13 cellular contexts compared by ENCODE assay signal in genomic region chr13:27790523-27790922, GRCh38. TPM values are rescaled to one million over a fixed set of nuclear protein-coding genes. Genes with fewer than 3 reads are reported as not detected.
DNase-seq lines count a peak whose midpoint lies in the region; ATAC-seq and TF ChIP-seq lines count a peak whose summit lies in the region.
"Had no signal": no experiment of that assay in that cellular context is flagged by ENCODE, and none has a peak within 500 bp of the region (broad histone marks: within the 10 kb centered on the region; RNA-seq: fewer than 3 reads in every experiment).

No MANE protein-coding gene starts in this region.

- H3K4me1 Mint-ChIP-seq in WTC11 = peaks cover 49% of the 10 kb centered on the region

- ATAC-seq in WTC11 (no peak), upper lobe of left lung (ENCODE audit: low FRiP score in 2 of 2) (no peak), GM18517 (IDR thresholded peaks at IDR 0.05; ENCODE audit: unreplicated experiment) (no peak)

- CTCF ChIA-PET in WTC11 (lab: Charles Lee) = interaction anchor here (0.5 to 13.9 kb wide), 14 partner anchors 8 to 428 kb away, joined by 3 to 155 read pairs (median 4); no protein-coding TSS in a partner anchor

- H3K4me1 ChIP-seq in left ventricle myocardium inferior (peaks cover 51% of the 10 kb centered on the region), right atrium auricular region (peaks cover 0 to 50% of the 10 kb centered on the region in 2 donors), iPS-20b (ENCODE audit: insufficient read depth, low read length) (peaks cover 14% of the 10 kb centered on the region; the same call in 1 of the 2 replicates), upper lobe of left lung (peaks cover 32 to 52% (median 36%) of the 10 kb centered on the region in 4 donors), SJCRH30 (no peaks in the 10 kb centered on the region)

- H3K27me3 ChIP-seq in left ventricle myocardium inferior (ENCODE audit: low read depth) (peaks cover 99% of the 10 kb centered on the region), right atrium auricular region (peaks cover 53 to 70% of the 10 kb centered on the region in 2 donors), iPS-20b (ENCODE audit: insufficient read depth, low read length) (peaks cover 98% of the 10 kb centered on the region), upper lobe of left lung (peaks cover 3 to 70% (median 49%) of the 10 kb centered on the region in 4 donors), SJCRH30 (no peaks in the 10 kb centered on the region)

- intact Hi-C loops in left ventricle myocardium inferior (cut with micrococcal nuclease) = no loop called here

- H3K4me3 ChIP-seq in left ventricle myocardium inferior (peak overlapping the region; percentile 57), right atrium auricular region (peak overlapping the region in 1 of 2 donors; percentile 24), iPS-20b (ENCODE audit: low read length) (peak overlapping the region; percentile 8; the same call in 1 of the 2 replicates), upper lobe of left lung (peak overlapping the region; percentile 19 to 48 (median 32)), SJCRH30 (no peak overlapping the region)

- no peaks in the 10 kb centered on the region for H3K36me3 ChIP-seq in left ventricle myocardium inferior
- H3K36me3 ChIP-seq in right atrium auricular region = no peaks in the 10 kb centered on the region
- no peaks in the 10 kb centered on the region for H3K36me3 ChIP-seq in iPS-20b (ENCODE audit: insufficient read depth, low read depth, low read length)
- no peaks in the 10 kb centered on the region for H3K36me3 ChIP-seq in upper lobe of left lung
- H3K36me3 ChIP-seq in SJCRH30 = no peaks in the 10 kb centered on the region

- no peaks in the 10 kb centered on the region for H3K36me3 Mint-ChIP-seq in WTC11

- no peak overlapping the region for H3K9ac ChIP-seq in iPS-20b (ENCODE audit: low read depth, low read length)

- peaks cover 98% of the 10 kb centered on the region for H3K27me3 Mint-ChIP-seq in WTC11 (ENCODE audit: low read depth)

- no peak for DNase-seq in left ventricle myocardium inferior
- DNase-seq in right atrium auricular region (ENCODE audit: low spot score) = no peak
- DNase-seq in WTC11 (ENCODE audit: low spot score) = peak; percentile 24
- peak in 1 of 2 donors; percentile 60 for DNase-seq in upper lobe of left lung
- no peak for DNase-seq in NCI-H1092 treated with DMSO at 0.1 percent for 48 hours (lab: John Stamatoyannopoulos, UW)
- DNase-seq in SJCRH30 = no peak
- DNase-seq: activated CD4-positive, alpha-beta T cell treated with anti-CD3 and anti-CD28 coated beads for 1 hour; DMS153; OCI-M1; stimulated activated CD4-positive, alpha-beta T cell treated with anti-CD3 and anti-CD28 coated beads, Interleukin-2, amount 100 ng/mL, for 48 hours had no signal

- H3K27ac Mint-ChIP-seq in WTC11 = no peak overlapping the region

- no peak for TF ChIP-seq CTCF in left ventricle myocardium inferior (IDR thresholded peaks at IDR 0.05; ENCODE audit: borderline replicate concordance)
- no peak for TF ChIP-seq CTCF in right atrium auricular region (IDR thresholded peaks at IDR 0.05)
- no peak for TF ChIP-seq CTCF in WTC11 (IDR thresholded peaks at IDR 0.05)
- no peak for TF ChIP-seq CTCF in upper lobe of left lung (IDR thresholded peaks at IDR 0.05)

- no peak overlapping the region for H3K27ac ChIP-seq in left ventricle myocardium inferior (replicated peaks)
- H3K27ac ChIP-seq in right atrium auricular region = no peak overlapping the region
- no peak overlapping the region for H3K27ac ChIP-seq in iPS-20b (ENCODE audit: low read length)
- no peak overlapping the region for H3K27ac ChIP-seq in upper lobe of left lung
- no peak overlapping the region for H3K27ac ChIP-seq in SJCRH30

- POLR2A ChIA-PET in WTC11 (lab: Charles Lee) = no interaction called here

- H3K9me3 ChIP-seq in left ventricle myocardium inferior (replicated peaks) (no peaks in the 10 kb centered on the region), right atrium auricular region (no peaks in the 10 kb centered on the region), iPS-20b (ENCODE audit: insufficient read depth, low read depth, low read length) (peaks cover 3% of the 10 kb centered on the region; the same call in 1 of the 2 replicates), upper lobe of left lung (no peaks in the 10 kb centered on the region), SJCRH30 (replicated peaks) (0 out of 2 replicates have a peak, but pooled peaks cover 3% of the 10 kb centered on the region)

- peak overlapping the region; percentile 59 for H3K4me3 Mint-ChIP-seq in WTC11

- no peak for TF ChIP-seq EP300 in upper lobe of left lung (IDR thresholded peaks at IDR 0.05)

- no peaks in the 10 kb centered on the region for H3K9me3 Mint-ChIP-seq in WTC11

- no peak for TF ChIP-seq POLR2A in upper lobe of left lung (IDR thresholded peaks at IDR 0.05)

- WGBS in upper lobe of left lung, 2 donors = 4 to 6% methylated on average over 13 to 23 of the region's 23 CpGs

TF ChIP-seq in WTC11, 78 proteins besides CTCF, POLR2A, EP300 and RAD21 (continues in another document):
- TF ChIP-seq STAT6 (CRISPR knock-in tag; conservative IDR thresholded peaks at IDR 0.05; ENCODE audit: low read depth) (no peak), AFF4 (CRISPR knock-in tag; IDR thresholded peaks at IDR 0.05; ENCODE audit: borderline replicate concordance) (no peak), JAZF1 (CRISPR knock-in tag; IDR thresholded peaks at IDR 0.05) (no peak), SOX15 (CRISPR knock-in tag; IDR thresholded peaks at IDR 0.05) (no peak), NFATC4 (CRISPR knock-in tag; IDR thresholded peaks at IDR 0.05) (no peak), CREB1 (CRISPR knock-in tag; IDR thresholded peaks at IDR 0.05) (no peak), GRHL2 (CRISPR knock-in tag; IDR thresholded peaks at IDR 0.05; ENCODE audit: insufficient replicate concordance, severe bottlenecking) (no peak), NR3C1 (CRISPR knock-in tag; conservative IDR thresholded peaks at IDR 0.05; ENCODE audit: low read depth) (no peak), ZNF317 (CRISPR knock-in tag; IDR thresholded peaks at IDR 0.05; ENCODE audit: borderline replicate concordance, low read depth) (no peak)
- TF ChIP-seq, protein P1, sequence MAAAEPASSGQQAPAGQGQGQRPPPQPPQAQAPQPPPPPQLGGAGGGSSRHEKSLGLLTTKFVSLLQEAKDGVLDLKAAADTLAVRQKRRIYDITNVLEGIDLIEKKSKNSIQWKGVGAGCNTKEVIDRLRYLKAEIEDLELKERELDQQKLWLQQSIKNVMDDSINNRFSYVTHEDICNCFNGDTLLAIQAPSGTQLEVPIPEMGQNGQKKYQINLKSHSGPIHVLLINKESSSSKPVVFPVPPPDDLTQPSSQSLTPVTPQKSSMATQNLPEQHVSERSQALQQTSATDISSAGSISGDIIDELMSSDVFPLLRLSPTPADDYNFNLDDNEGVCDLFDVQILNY (CRISPR knock-in tag; IDR thresholded peaks at IDR 0.05) = no peak
- TF ChIP-seq, protein P2, sequence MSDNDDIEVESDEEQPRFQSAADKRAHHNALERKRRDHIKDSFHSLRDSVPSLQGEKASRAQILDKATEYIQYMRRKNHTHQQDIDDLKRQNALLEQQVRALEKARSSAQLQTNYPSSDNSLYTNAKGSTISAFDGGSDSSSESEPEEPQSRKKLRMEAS (CRISPR knock-in tag; IDR thresholded peaks at IDR 0.05) = no peak

RNA-seq across cellular contexts. Expression of gene GSX1, which starts 1.8 kb away (rescaled TPM):
- total RNA-seq in left ventricle myocardium inferior = not detected
- total RNA-seq in right atrium auricular region = not detected
- not detected in 3 replicates for total RNA-seq in WTC11 (2021)
- total RNA-seq in upper lobe of left lung = not detected
- total RNA-seq in SJCRH30 (2014; rRNA removed; shearing (Covaris generic)) = not detected in 2 replicates
- total RNA-seq: H4 had no signal
